24 cellular contexts compared by ENCODE assay signal in the genomic region with DNA sequence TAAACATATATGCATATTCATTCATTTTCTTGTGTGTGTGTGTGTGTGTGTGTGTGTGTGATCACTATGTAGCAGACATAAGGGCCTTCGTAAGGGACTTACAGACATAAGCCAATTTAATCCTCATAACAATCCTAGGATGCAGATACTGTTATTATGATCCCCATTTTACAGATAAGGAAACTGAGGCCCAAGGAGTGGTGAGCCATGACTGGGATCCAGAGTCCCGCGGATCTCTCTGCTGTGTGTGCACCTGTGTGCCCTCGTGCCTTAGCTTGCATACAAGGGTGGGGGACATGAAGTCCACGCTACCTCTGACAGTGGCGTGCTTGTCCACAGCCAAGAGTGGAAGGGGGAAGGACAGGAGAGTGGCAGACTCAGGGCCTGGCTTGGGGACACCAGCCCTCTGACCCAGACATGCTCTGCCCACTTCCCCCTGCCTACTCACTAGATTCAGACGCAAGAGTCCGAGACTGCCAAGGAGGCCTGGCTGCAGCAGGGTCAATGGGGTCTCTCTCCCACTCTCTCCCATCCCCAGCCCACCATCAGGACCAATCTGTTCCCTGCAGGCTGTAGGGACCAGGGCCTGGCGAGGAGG. TPM values are rescaled to one million over a fixed set of nuclear protein-coding genes. Genes with fewer than 3 reads are reported as not detected.
"Had no signal": no experiment of that assay in that cellular context is flagged by ENCODE, and none has a peak within 500 bp of the region (broad histone marks: within the 10 kb centered on the region; RNA-seq: fewer than 3 reads in every experiment).

No MANE protein-coding gene starts in this region.

- H3K36me3 Mint-ChIP-seq: activated naive CD4-positive, alpha-beta T cell treated with anti-CD3 and anti-CD28 coated beads, Interleukin-2, amount 50 U/mL, for 72 hours; stimulated activated memory B cell treated with anti-CD40 and anti-IgM and Interleukin-4, amounts not matched to agents 10 μg/mL and 1 μg/mL and 100 μg/mL, for 72 hours had no signal

- H3K4me1 ChIP-seq: breast epithelium, colonic mucosa, gastroesophageal sphincter, stomach, suprapubic skin, tibial nerve had no signal

- H3K27me3 ChIP-seq: breast epithelium, colonic mucosa, esophagus squamous epithelium, suprapubic skin had no signal

- DNase-seq: activated CD4-positive, alpha-beta memory T cell treated with anti-CD3 and anti-CD28 coated beads, Interleukin-2, amount 10 ng/mL, durations not matched to agents 7 days and 5 days; activated CD4-positive, alpha-beta T cell treated with anti-CD3 and anti-CD28 coated beads, Interleukin-2, amount 10 ng/mL, durations not matched to agents 24 days and 14 days; activated gamma-delta T cell treated with Interleukin-2 at 50 U/mL for 16 hours; activated T-cell treated with anti-CD3 and anti-CD28 coated beads, Interleukin-2, amount 50 U/mL, for 72 hours; colonic mucosa; endodermal cell; esophagus squamous epithelium; head of caudate nucleus; hypothalamus; retina; SK-N-SH; stomach had no signal

- H3K27ac Mint-ChIP-seq: activated CD4-positive, alpha-beta memory T cell treated with anti-CD3 and anti-CD28 coated beads, Interleukin-2, amount 10 ng/mL, durations not matched to agents 7 days and 5 days; endodermal cell had no signal

- FAIRE-seq: astrocyte had no signal

- ATAC-seq: gastroesophageal sphincter had no signal

- H3K4me3 ChIP-seq: breast epithelium, colonic mucosa, esophagus squamous epithelium, gastroesophageal sphincter, stomach, suprapubic skin, tibial nerve had no signal

- H3K4me3 Mint-ChIP-seq: activated CD4-positive, alpha-beta memory T cell treated with anti-CD3 and anti-CD28 coated beads, Interleukin-2, amount 10 ng/mL, durations not matched to agents 7 days and 5 days; activated CD4-positive, alpha-beta T cell treated with anti-CD3 and anti-CD28 coated beads, Interleukin-2, amount 10 ng/mL, durations not matched to agents 24 days and 14 days; endodermal cell; stimulated activated memory B cell treated with anti-CD40 and anti-IgM and Interleukin-4, amounts not matched to agents 10 μg/mL and 1 μg/mL and 100 μg/mL, for 72 hours had no signal

- H3K27ac ChIP-seq: breast epithelium, colonic mucosa, esophagus squamous epithelium, gastroesophageal sphincter, stomach, suprapubic skin, tibial nerve, VCaP had no signal

- H3K36me3 ChIP-seq: breast epithelium, colonic mucosa, esophagus squamous epithelium, gastroesophageal sphincter, stomach, suprapubic skin, tibial nerve had no signal

- H3K9me3 Mint-ChIP-seq: activated CD4-positive, alpha-beta memory T cell treated with anti-CD3 and anti-CD28 coated beads, Interleukin-2, amount 10 ng/mL, durations not matched to agents 7 days and 5 days; activated CD4-positive, alpha-beta T cell treated with anti-CD3 and anti-CD28 coated beads, Interleukin-2, amount 10 ng/mL, durations not matched to agents 24 days and 14 days; activated naive CD4-positive, alpha-beta T cell treated with anti-CD3 and anti-CD28 coated beads, Interleukin-2, amount 50 U/mL, for 72 hours; activated T-cell treated with anti-CD3 and anti-CD28 coated beads, Interleukin-2, amount 50 U/mL, for 72 hours; stimulated activated memory B cell treated with anti-CD40 and anti-IgM and Interleukin-4, amounts not matched to agents 10 μg/mL and 1 μg/mL and 100 μg/mL, for 72 hours had no signal

- H3K9me3 ChIP-seq: breast epithelium, colonic mucosa, esophagus squamous epithelium, gastroesophageal sphincter, SK-N-SH, stomach, suprapubic skin, tibial nerve had no signal

RNA-seq across cellular contexts. Expression of a gene that starts 9.8 kb away (rescaled TPM):
- total RNA-seq: activated CD4-positive, alpha-beta memory T cell treated with anti-CD3 and anti-CD28 coated beads, Interleukin-2, amount 10 ng/mL, durations not matched to agents 7 days and 5 days; activated CD4-positive, alpha-beta T cell treated with anti-CD3 and anti-CD28 coated beads, Interleukin-2, amount 10 ng/mL, durations not matched to agents 24 days and 14 days; activated naive CD4-positive, alpha-beta T cell treated with anti-CD3 and anti-CD28 coated beads, Interleukin-2, amount 50 U/mL, for 72 hours; activated T-cell treated with anti-CD3 and anti-CD28 coated beads, Interleukin-2, amount 50 U/mL, for 72 hours; mononuclear cell; T-helper 2 cell treated with Interferon-gamma antibody and Interleukin-4, amounts not matched to agents 100 ng/mL and 5 ng/mL, for 36 hours had no signal
- polyA plus RNA-seq: SK-N-SH had no signal

RNA-seq across cellular contexts. Expression of a gene that starts 14.2 kb away (rescaled TPM):
- total RNA-seq: activated CD4-positive, alpha-beta memory T cell treated with anti-CD3 and anti-CD28 coated beads, Interleukin-2, amount 10 ng/mL, durations not matched to agents 7 days and 5 days; activated CD4-positive, alpha-beta T cell treated with anti-CD3 and anti-CD28 coated beads, Interleukin-2, amount 10 ng/mL, durations not matched to agents 24 days and 14 days; activated naive CD4-positive, alpha-beta T cell treated with anti-CD3 and anti-CD28 coated beads, Interleukin-2, amount 50 U/mL, for 72 hours; activated T-cell treated with anti-CD3 and anti-CD28 coated beads, Interleukin-2, amount 50 U/mL, for 72 hours; astrocyte; endodermal cell; mononuclear cell; myocyte; T-helper 2 cell treated with Interferon-gamma antibody and Interleukin-4, amounts not matched to agents 100 ng/mL and 5 ng/mL, for 36 hours; tibial nerve had no signal
- polyA plus RNA-seq: neural cell, SK-N-SH had no signal
